In the genomic region with DNA sequence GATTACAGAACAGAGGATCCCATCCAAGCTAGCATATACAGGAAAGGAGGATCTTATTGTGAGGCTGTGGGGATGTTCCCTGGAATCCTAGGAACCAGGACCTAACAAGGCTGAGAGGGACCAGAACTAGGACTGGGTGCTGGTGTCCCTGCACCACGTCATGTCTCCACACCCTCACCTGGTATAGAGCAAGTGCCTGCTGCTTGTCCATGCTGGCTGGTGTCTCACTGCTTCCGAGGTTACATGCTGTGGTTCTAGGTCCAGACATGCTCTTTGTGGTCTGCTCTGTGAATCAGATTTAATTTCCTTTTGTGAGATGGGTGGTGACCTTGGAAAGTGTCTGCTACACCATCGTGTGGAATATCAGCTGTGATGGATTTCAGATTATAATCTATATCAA, we compare ENCODE assay signal across 7 cellular contexts.
DNase-seq lines count a peak whose midpoint lies in the region; ATAC-seq and TF ChIP-seq lines count a peak whose summit lies in the region.
"Not testable (repeated sequence)": the region's sequence is repeated elsewhere in the genome, so short reads cannot be mapped to it uniquely, and the experiment has no call there.

No MANE protein-coding gene starts in this region.

- not testable (repeated sequence) for H3K4me2 ChIP-seq in PC-3 (ENCODE audit: low read length)

- not testable (repeated sequence) for H3K27ac Mint-ChIP-seq in activated CD8-positive, alpha-beta T cell treated with anti-CD3 and anti-CD28 coated beads for 36 hours; activated naive CD8-positive, alpha-beta T cell treated with anti-CD3 and anti-CD28 coated beads, Interleukin-2, amount 50 U/mL, for 24 hours; stimulated activated effector memory CD8-positive, alpha-beta T cell treated with anti-CD3 and anti-CD28 coated beads, Interleukin-12 subunit alpha, Interleukin-12 subunit beta, amount 100 ng/mL, for 72 hours; stimulated activated naive CD8-positive, alpha-beta T cell treated with anti-CD3 and anti-CD28 coated beads, Interleukin-15, amount 100 ng/mL, for 72 hours

- POLR2A ChIA-PET in PC-3 (lab: Charles Lee; ENCODE audit: unreplicated experiment); activated CD8-positive, alpha-beta T cell treated with anti-CD3 and anti-CD28 coated beads for 36 hours (lab: Charles Lee): not testable (repeated sequence)

- intact Hi-C loops in PC-3 (cut with micrococcal nuclease); activated CD8-positive, alpha-beta T cell treated with anti-CD3 and anti-CD28 coated beads for 36 hours (cut with micrococcal nuclease); left colon (cut with DNase I, micrococcal nuclease): not testable (repeated sequence)

- H3K4me1 ChIP-seq in PC-3 (ENCODE audit: insufficient read depth, low read length); foreskin keratinocyte: not testable (repeated sequence)

- not testable (repeated sequence) for H3K4me3 Mint-ChIP-seq in activated CD8-positive, alpha-beta T cell treated with anti-CD3 and anti-CD28 coated beads for 36 hours; activated naive CD8-positive, alpha-beta T cell treated with anti-CD3 and anti-CD28 coated beads, Interleukin-2, amount 50 U/mL, for 24 hours; stimulated activated effector memory CD8-positive, alpha-beta T cell treated with anti-CD3 and anti-CD28 coated beads, Interleukin-12 subunit alpha, Interleukin-12 subunit beta, amount 100 ng/mL, for 72 hours; stimulated activated naive CD8-positive, alpha-beta T cell treated with anti-CD3 and anti-CD28 coated beads, Interleukin-15, amount 100 ng/mL, for 72 hours

- not testable (repeated sequence) for H4K20me1 ChIP-seq in PC-3 (ENCODE audit: low read length)

- H3K79me2 ChIP-seq in PC-3 (ENCODE audit: low read length): not testable (repeated sequence)

- H3K36me3 Mint-ChIP-seq in activated CD8-positive, alpha-beta T cell treated with anti-CD3 and anti-CD28 coated beads for 36 hours (ENCODE audit: low read depth); activated naive CD8-positive, alpha-beta T cell treated with anti-CD3 and anti-CD28 coated beads, Interleukin-2, amount 50 U/mL, for 24 hours (ENCODE audit: low read depth); stimulated activated effector memory CD8-positive, alpha-beta T cell treated with anti-CD3 and anti-CD28 coated beads, Interleukin-12 subunit alpha, Interleukin-12 subunit beta, amount 100 ng/mL, for 72 hours: not testable (repeated sequence)

- not testable (repeated sequence) for H3F3A ChIP-seq in PC-3 (ENCODE audit: low read length, unreplicated experiment)

- not testable (repeated sequence) for H3K9ac ChIP-seq in PC-3 (ENCODE audit: low read length)

- not testable (repeated sequence) for H3K27ac ChIP-seq in PC-3 (ENCODE audit: low read length); foreskin keratinocyte

- not testable (repeated sequence) for DNase-seq in PC-3; activated CD8-positive, alpha-beta T cell treated with anti-CD3 and anti-CD28 coated beads for 36 hours; activated naive CD8-positive, alpha-beta T cell treated with anti-CD3 and anti-CD28 coated beads, Interleukin-2, amount 50 U/mL, for 24 hours; foreskin keratinocyte; left colon; stimulated activated effector memory CD8-positive, alpha-beta T cell treated with anti-CD3 and anti-CD28 coated beads, Interleukin-12 subunit alpha, Interleukin-12 subunit beta, amount 100 ng/mL, for 72 hours (ENCODE audit: low spot score in 2 of 2); stimulated activated naive CD8-positive, alpha-beta T cell treated with anti-CD3 and anti-CD28 coated beads, Interleukin-15, amount 100 ng/mL, for 72 hours

- CTCF ChIA-PET in PC-3 (lab: Charles Lee); activated CD8-positive, alpha-beta T cell treated with anti-CD3 and anti-CD28 coated beads for 36 hours (lab: Charles Lee): not testable (repeated sequence)

- not testable (repeated sequence) for H3K27me3 Mint-ChIP-seq in activated CD8-positive, alpha-beta T cell treated with anti-CD3 and anti-CD28 coated beads for 36 hours; activated naive CD8-positive, alpha-beta T cell treated with anti-CD3 and anti-CD28 coated beads, Interleukin-2, amount 50 U/mL, for 24 hours; stimulated activated naive CD8-positive, alpha-beta T cell treated with anti-CD3 and anti-CD28 coated beads, Interleukin-15, amount 100 ng/mL, for 72 hours

- not testable (repeated sequence) for H3K9me3 ChIP-seq in PC-3 (ENCODE audit: low read length)

- not testable (repeated sequence) for H3K4me3 ChIP-seq in PC-3 (ENCODE audit: low read length)

- not testable (repeated sequence) for H3K4me1 Mint-ChIP-seq in activated CD8-positive, alpha-beta T cell treated with anti-CD3 and anti-CD28 coated beads for 36 hours (ENCODE audit: low read depth); activated naive CD8-positive, alpha-beta T cell treated with anti-CD3 and anti-CD28 coated beads, Interleukin-2, amount 50 U/mL, for 24 hours; stimulated activated effector memory CD8-positive, alpha-beta T cell treated with anti-CD3 and anti-CD28 coated beads, Interleukin-12 subunit alpha, Interleukin-12 subunit beta, amount 100 ng/mL, for 72 hours; stimulated activated naive CD8-positive, alpha-beta T cell treated with anti-CD3 and anti-CD28 coated beads, Interleukin-15, amount 100 ng/mL, for 72 hours

- not testable (repeated sequence) for H3K36me3 ChIP-seq in PC-3 (ENCODE audit: low read depth, low read length)

- H3K27me3 ChIP-seq in PC-3 (ENCODE audit: low read length); foreskin keratinocyte: not testable (repeated sequence)

- not testable (repeated sequence) for H3K9me2 ChIP-seq in PC-3 (replicated peaks; ENCODE audit: low read length)

- not testable (repeated sequence) for BruUV-seq in PC-3 (replicated peaks; lab: Mats Ljungman, UMichigan)

- TF ChIP-seq CTCF in PC-3 (conservative IDR thresholded peaks at IDR 0.05; ENCODE audit: low read depth, low read length); activated CD8-positive, alpha-beta T cell treated with anti-CD3 and anti-CD28 coated beads for 36 hours (IDR thresholded peaks at IDR 0.05); foreskin keratinocyte (conservative IDR thresholded peaks at IDR 0.05): not testable (repeated sequence)

- ATAC-seq in PC-3 (peak; percentile 29; the same call in 1 of the 2 replicates), foreskin keratinocyte (peak; percentile 63), left colon (peak; percentile 28)
- peak; percentile 24 for ATAC-seq in activated CD8-positive, alpha-beta T cell treated with anti-CD3 and anti-CD28 coated beads for 36 hours
- peak; percentile 78 for ATAC-seq in activated naive CD8-positive, alpha-beta T cell treated with anti-CD3 and anti-CD28 coated beads, Interleukin-2, amount 50 U/mL, for 24 hours
- ATAC-seq in stimulated activated effector memory CD8-positive, alpha-beta T cell treated with anti-CD3 and anti-CD28 coated beads, Interleukin-12 subunit alpha, Interleukin-12 subunit beta, amount 100 ng/mL, for 72 hours: peak; percentile 74
- ATAC-seq in stimulated activated naive CD8-positive, alpha-beta T cell treated with anti-CD3 and anti-CD28 coated beads, Interleukin-15, amount 100 ng/mL, for 72 hours: peak; percentile 57

- H2AFZ ChIP-seq in PC-3 (ENCODE audit: low read length): not testable (repeated sequence)

- H3K9me3 Mint-ChIP-seq in activated CD8-positive, alpha-beta T cell treated with anti-CD3 and anti-CD28 coated beads for 36 hours; activated naive CD8-positive, alpha-beta T cell treated with anti-CD3 and anti-CD28 coated beads, Interleukin-2, amount 50 U/mL, for 24 hours; stimulated activated effector memory CD8-positive, alpha-beta T cell treated with anti-CD3 and anti-CD28 coated beads, Interleukin-12 subunit alpha, Interleukin-12 subunit beta, amount 100 ng/mL, for 72 hours; stimulated activated naive CD8-positive, alpha-beta T cell treated with anti-CD3 and anti-CD28 coated beads, Interleukin-15, amount 100 ng/mL, for 72 hours: not testable (repeated sequence)

Comparison
In these comparisons a context has a peak if more than half of its experiments do, and no peak if none do; other contexts are left out.
1. ATAC-seq: peak in every context shown above with its lines; median percentile 78 in activated naive CD8-positive, alpha-beta T cell treated with anti-CD3 and anti-CD28 coated beads, Interleukin-2, amount 50 U/mL, for 24 hours; 74 in stimulated activated effector memory CD8-positive, alpha-beta T cell treated with anti-CD3 and anti-CD28 coated beads, Interleukin-12 subunit alpha, Interleukin-12 subunit beta, amount 100 ng/mL, for 72 hours; 63 in foreskin keratinocyte; 57 in stimulated activated naive CD8-positive, alpha-beta T cell treated with anti-CD3 and anti-CD28 coated beads, Interleukin-15, amount 100 ng/mL, for 72 hours; 29 in PC-3; 28 in left colon; 24 in activated CD8-positive, alpha-beta T cell treated with anti-CD3 and anti-CD28 coated beads for 36 hours.